ENCODE assay signal across 23 cellular contexts in the genomic region with DNA sequence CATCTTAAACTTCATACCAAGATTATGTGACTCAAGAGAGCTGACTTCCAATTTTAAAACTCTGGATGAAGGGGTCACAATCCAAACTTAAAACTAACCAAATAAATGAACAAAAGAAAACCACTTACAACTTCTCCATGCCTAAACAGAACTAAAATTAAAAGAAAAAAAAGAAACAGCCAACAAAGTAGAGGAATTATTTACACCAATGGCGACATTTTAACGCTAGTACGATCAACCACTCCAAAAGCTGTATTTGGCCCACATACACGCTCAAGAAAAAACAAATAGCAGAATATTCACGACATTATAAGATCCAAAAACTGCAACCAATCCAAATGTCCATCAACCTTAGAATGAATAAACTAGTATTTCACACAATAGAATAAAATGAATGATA. TPM values are rescaled to one million over a fixed set of nuclear protein-coding genes. Genes with fewer than 3 reads are reported as not detected.
A peak's percentile ranks its signal among the peaks of the same experiment; 100 is the strongest.
DNase-seq lines count a peak whose midpoint lies in the region; ATAC-seq, FAIRE-seq and TF ChIP-seq lines count a peak whose summit lies in the region.
"Had no signal": no experiment of that assay in that cellular context is flagged by ENCODE, and none has a peak within 500 bp of the region (broad histone marks: within the 10 kb centered on the region; RNA-seq: fewer than 3 reads in every experiment).

No MANE protein-coding gene starts in this region.

- H2BK5ac ChIP-seq in H9 (ENCODE audit: insufficient read length, low read length), result no peak overlapping the region

- no peak for FAIRE-seq in astrocyte (lab: Jason Lieb, UNC)
- FAIRE-seq: A549 had no signal

- in situ Hi-C loops in transverse colon (cut with MboI; ENCODE audit: low pct_ligation_motif_present in 1 of 4, low pct_unique_long_range_greater_than_20kb in 1 of 4, low sequenced_read_pairs in 3 of 4), result no loop called here

- no peak overlapping the region for H2AFZ ChIP-seq in H9 (ENCODE audit: low read length)
- no peak overlapping the region for H2AFZ ChIP-seq in astrocyte (ENCODE audit: low read depth, low read length)

- H3K27ac ChIP-seq in H9 (ENCODE audit: insufficient read length, low read depth, low read length) (no peak overlapping the region), astrocyte (ENCODE audit: low read depth, low read length) (no peak overlapping the region), transverse colon (peak overlapping the region in 3 of 4 donors; percentile 37 to 61 (median 55)), prostate gland (no peak overlapping the region)
- H3K27ac ChIP-seq: A549, RWPE1 had no signal

- H3K9ac ChIP-seq in H9 (ENCODE audit: extremely low read depth, insufficient read length, low read length) (no peak overlapping the region), astrocyte (ENCODE audit: low read length) (no peak overlapping the region)
- H3K9ac ChIP-seq: SK-N-SH had no signal

- H3K4me1 Mint-ChIP-seq in H9, result peaks cover 45 to 60% of the 10 kb centered on the region in 2 experiments
- H3K4me1 Mint-ChIP-seq in astrocyte (ENCODE audit: low read depth, unreplicated experiment), result peaks cover 50% of the 10 kb centered on the region
- peaks cover 67% of the 10 kb centered on the region for H3K4me1 Mint-ChIP-seq in osteocyte (ENCODE audit: unreplicated experiment)
- H3K4me1 Mint-ChIP-seq in activated CD8-positive, alpha-beta T cell treated with anti-CD3 and anti-CD28 coated beads for 36 hours (ENCODE audit: low read depth), result no peaks in the 10 kb centered on the region

- TF ChIP-seq CTCF in H9 (conservative IDR thresholded peaks at IDR 0.05), result no peak
- TF ChIP-seq CTCF in astrocyte (IDR thresholded peaks at IDR 0.05; ENCODE audit: insufficient read depth, low read depth, low read length), result no peak
- no peak for TF ChIP-seq CTCF in osteocyte (IDR thresholded peaks at IDR 0.05)
- no peak for TF ChIP-seq CTCF in transverse colon (IDR thresholded peaks at IDR 0.05)
- TF ChIP-seq CTCF in activated CD8-positive, alpha-beta T cell treated with anti-CD3 and anti-CD28 coated beads for 36 hours (IDR thresholded peaks at IDR 0.05), result no peak
- TF ChIP-seq CTCF in prostate gland (IDR thresholded peaks at IDR 0.05), result no peak

- H3K79me1 ChIP-seq in H9 (ENCODE audit: insufficient read depth, low read depth, low read length, poor library complexity, severe bottlenecking), result peaks cover 8% of the 10 kb centered on the region

- no peak overlapping the region for H2BK20ac ChIP-seq in H9 (ENCODE audit: low read depth, low read length, poor library complexity, severe bottlenecking)

- H3K4me3 Mint-ChIP-seq in H9 (no peak overlapping the region), astrocyte (ENCODE audit: unreplicated experiment) (peak overlapping the region; percentile 29), osteocyte (ENCODE audit: unreplicated experiment) (no peak overlapping the region)
- H3K4me3 Mint-ChIP-seq in activated CD8-positive, alpha-beta T cell treated with anti-CD3 and anti-CD28 coated beads for 36 hours, result no peak overlapping the region
- H3K4me3 Mint-ChIP-seq: CD4-positive, alpha-beta T cell had no signal

- H3K9me3 ChIP-seq in H9 (ENCODE audit: control insufficient read depth, low read depth, low read length), result no peaks in the 10 kb centered on the region
- no peaks in the 10 kb centered on the region for H3K9me3 ChIP-seq in astrocyte (ENCODE audit: insufficient read depth, low read depth, low read length)
- H3K9me3 ChIP-seq in transverse colon, result no peaks in the 10 kb centered on the region
- no peaks in the 10 kb centered on the region for H3K9me3 ChIP-seq in prostate gland
- H3K9me3 ChIP-seq: A549, SK-N-SH had no signal

- H3K4me2 ChIP-seq in H9 (ENCODE audit: insufficient read depth, insufficient read length, low read length) (no peak overlapping the region), astrocyte (ENCODE audit: low read length) (no peak overlapping the region)
- H3K4me2 ChIP-seq: SK-N-SH had no signal

- H3K4ac ChIP-seq in H9 (ENCODE audit: low read depth, low read length), result no peak overlapping the region

- H4K20me1 ChIP-seq in H9 (ENCODE audit: control insufficient read depth, insufficient read depth, insufficient read length) (no peaks in the 10 kb centered on the region), astrocyte (ENCODE audit: insufficient read depth, low read length) (peaks cover 81% of the 10 kb centered on the region)

- no peak overlapping the region for H2AK5ac ChIP-seq in H9 (ENCODE audit: insufficient read length, low read length)

- H3K23me2 ChIP-seq in H9 (ENCODE audit: insufficient read length, low read depth, low read length, poor library complexity, severe bottlenecking), result no peaks in the 10 kb centered on the region

- ATAC-seq in activated CD8-positive, alpha-beta T cell treated with anti-CD3 and anti-CD28 coated beads for 36 hours, result no peak
- ATAC-seq in HG02678 (IDR thresholded peaks at IDR 0.05; ENCODE audit: unreplicated experiment), result no peak
- ATAC-seq: A549 had no signal

- H3K27me3 ChIP-seq in H9 (ENCODE audit: insufficient read depth, low read length), result no peaks in the 10 kb centered on the region
- H3K27me3 ChIP-seq in astrocyte (ENCODE audit: insufficient read depth, low read length), result no peaks in the 10 kb centered on the region
- no peaks in the 10 kb centered on the region for H3K27me3 ChIP-seq in transverse colon
- no peaks in the 10 kb centered on the region for H3K27me3 ChIP-seq in prostate gland (replicated peaks; ENCODE audit: insufficient read depth)

- H3K14ac ChIP-seq in H9 (ENCODE audit: insufficient read depth, low read length), result no peak overlapping the region

- no peak overlapping the region for H3K4me3 ChIP-seq in astrocyte (ENCODE audit: insufficient read depth, low read depth, low read length)
- no peak overlapping the region for H3K4me3 ChIP-seq in transverse colon
- H3K4me3 ChIP-seq in prostate gland, result no peak overlapping the region
- H3K4me3 ChIP-seq: A549 had no signal

- H3T11ph ChIP-seq in H9 (ENCODE audit: low read length), result no peak overlapping the region

- no peak overlapping the region for H3K56ac ChIP-seq in H9 (ENCODE audit: insufficient read length, low read depth, low read length)

- H3K79me2 ChIP-seq in H9 (ENCODE audit: insufficient read depth, low read length) (peaks cover 49% of the 10 kb centered on the region), astrocyte (ENCODE audit: insufficient read depth, low read length) (peaks cover 94% of the 10 kb centered on the region)

- no peak for TF ChIP-seq EP300 in transverse colon (IDR thresholded peaks at IDR 0.05; ENCODE audit: low read depth)

- H2BK12ac ChIP-seq in H9 (ENCODE audit: insufficient read length, low read depth, low read length), result no peak overlapping the region

- H4K8ac ChIP-seq in H9 (replicated peaks; ENCODE audit: insufficient read length, low read depth, low read length), result no peak overlapping the region

- H3K36me3 ChIP-seq in astrocyte (ENCODE audit: insufficient read depth, low read length) (no peaks in the 10 kb centered on the region), transverse colon (no peaks in the 10 kb centered on the region), prostate gland (no peaks in the 10 kb centered on the region)

- no peak overlapping the region for H4K5ac ChIP-seq in H9 (ENCODE audit: insufficient read length, low read depth, low read length)

- TF ChIP-seq POLR2A in transverse colon (IDR thresholded peaks at IDR 0.05), result no peak
- no peak for TF ChIP-seq POLR2A in prostate gland (IDR thresholded peaks at IDR 0.05)

- no peak overlapping the region for H2BK120ac ChIP-seq in H9 (ENCODE audit: low read depth, low read length, poor library complexity, severe bottlenecking)

- H3K36me3 Mint-ChIP-seq in H9 (ENCODE audit: insufficient read depth in 1 of 3, low read depth in 3 of 3) (peaks cover 11 to 18% (median 13%) of the 10 kb centered on the region in 3 experiments), astrocyte (ENCODE audit: low read depth, unreplicated experiment) (peaks cover 6% of the 10 kb centered on the region), osteocyte (ENCODE audit: unreplicated experiment) (peaks cover 8% of the 10 kb centered on the region)
- H3K36me3 Mint-ChIP-seq in activated CD8-positive, alpha-beta T cell treated with anti-CD3 and anti-CD28 coated beads for 36 hours (ENCODE audit: low read depth), result no peaks in the 10 kb centered on the region

- no peak overlapping the region for H4K91ac ChIP-seq in H9 (ENCODE audit: insufficient read length, low read depth, low read length)

- intact Hi-C loops in transverse colon (cut with DNase I; ENCODE audit: low total_unique reads) (no loop called here), prostate gland (cut with DNase I) (no loop called here)
- intact Hi-C loops in activated CD8-positive, alpha-beta T cell treated with anti-CD3 and anti-CD28 coated beads for 36 hours (cut with micrococcal nuclease), result no loop called here

- H3K23ac ChIP-seq in H9 (ENCODE audit: insufficient read length, low read depth, low read length), result no peak overlapping the region

- DNase-seq in H9 (no peak), astrocyte (ENCODE audit: low read depth) (no peak), osteocyte (ENCODE audit: extremely low spot score, unreplicated experiment) (no peak), transverse colon (no peak), prostate gland (ENCODE audit: low spot score) (no peak)
- no peak for DNase-seq in activated CD8-positive, alpha-beta T cell treated with anti-CD3 and anti-CD28 coated beads for 36 hours
- DNase-seq: CD4-positive, alpha-beta T cell; COR-L47; DMS 273 treated with DMSO at 0.1 percent for 48 hours; DMS79 treated with DMSO at 0.1 percent for 48 hours; H7; KBM-7; NCI-H1092; NCI-H1436 treated with DMSO at 0.1 percent for 48 hours; NCI-H1930; NCI-H226; NCI-H510A treated with DMSO at 0.1 percent for 48 hours; NCI-H748 treated with DMSO at 0.1 percent for 48 hours; SHP77 treated with DMSO at 0.1 percent for 48 hours; SK-N-SH had no signal

- CTCF ChIA-PET in activated CD8-positive, alpha-beta T cell treated with anti-CD3 and anti-CD28 coated beads for 36 hours (lab: Charles Lee), result no interaction called here

- WGBS in H9 (ENCODE audit: extremely low coverage, insufficient read length, low lambda C conversion rate), result no CpG with 5 or more reads among the region's 5 CpGs
- 81 to 84% methylated on average over 5 of the region's 5 CpGs for WGBS in transverse colon (ENCODE audit: low coverage in 1 of 2), 2 donors
- WGBS in prostate gland, result 87% methylated on average over 5 of the region's 5 CpGs

- H2BK15ac ChIP-seq in H9 (ENCODE audit: low read depth, low read length), result no peak overlapping the region

- peak overlapping the region in 2 of 3 experiments; percentile 12 to 48; a peak in 5 of 7 replicates for H3K27ac Mint-ChIP-seq in H9
- H3K27ac Mint-ChIP-seq in astrocyte (ENCODE audit: unreplicated experiment), result peak overlapping the region; percentile 36
- peak overlapping the region; percentile 67 for H3K27ac Mint-ChIP-seq in osteocyte (ENCODE audit: unreplicated experiment)
- H3K27ac Mint-ChIP-seq in activated CD8-positive, alpha-beta T cell treated with anti-CD3 and anti-CD28 coated beads for 36 hours, result no peak overlapping the region
- H3K27ac Mint-ChIP-seq: CD4-positive, alpha-beta T cell had no signal

- POLR2A ChIA-PET in activated CD8-positive, alpha-beta T cell treated with anti-CD3 and anti-CD28 coated beads for 36 hours (lab: Charles Lee), result interaction anchor here (0.6 to 0.7 kb wide), 2 partner anchors 15 to 424 kb away, joined by 3 to 4 read pairs; no protein-coding TSS in a partner anchor

- peaks cover 0 to 6% of the 10 kb centered on the region in 2 experiments; a peak in 2 of 5 replicates for H3K9me3 Mint-ChIP-seq in H9
- no peaks in the 10 kb centered on the region for H3K9me3 Mint-ChIP-seq in astrocyte (ENCODE audit: unreplicated experiment)
- H3K9me3 Mint-ChIP-seq in osteocyte (ENCODE audit: unreplicated experiment), result peaks cover 3% of the 10 kb centered on the region
- H3K9me3 Mint-ChIP-seq in activated CD8-positive, alpha-beta T cell treated with anti-CD3 and anti-CD28 coated beads for 36 hours, result no peaks in the 10 kb centered on the region
- H3K9me3 Mint-ChIP-seq: CD4-positive, alpha-beta T cell had no signal

- no peak overlapping the region for H3K18ac ChIP-seq in H9 (ENCODE audit: insufficient read length, low read depth, low read length)

- H3K4me1 ChIP-seq in H9 (ENCODE audit: insufficient read depth, low read length) (peaks cover 2% of the 10 kb centered on the region; the same call in 1 of the 2 replicates), astrocyte (ENCODE audit: insufficient read depth, low read length) (no peaks in the 10 kb centered on the region), transverse colon (peaks cover 0 to 20% (median 6%) of the 10 kb centered on the region in 4 donors), prostate gland (replicated peaks) (no peaks in the 10 kb centered on the region)

- no peaks in the 10 kb centered on the region for H3K27me3 Mint-ChIP-seq in H9 (ENCODE audit: low read depth)
- no peaks in the 10 kb centered on the region for H3K27me3 Mint-ChIP-seq in astrocyte (ENCODE audit: low read depth, unreplicated experiment)
- no peaks in the 10 kb centered on the region for H3K27me3 Mint-ChIP-seq in osteocyte (ENCODE audit: unreplicated experiment)
- no peaks in the 10 kb centered on the region for H3K27me3 Mint-ChIP-seq in activated CD8-positive, alpha-beta T cell treated with anti-CD3 and anti-CD28 coated beads for 36 hours

RNA-seq across cellular contexts. Expression of gene ENAH, which starts 42.4 kb away (rescaled TPM):
- total RNA-seq in H9 (2021), result 284 and 285 TPM in 2 replicates
- 749 and 829 TPM in 2 replicates for total RNA-seq in astrocyte
- 232 and 233 TPM in 2 replicates for total RNA-seq in osteocyte
- total RNA-seq in transverse colon, result 100 to 1,000 TPM in 1 of 4 donors, 10 to 100 TPM in 3; 14.7 to 140 (median 33.9) TPM
- under 1 TPM; 0.51 to 0.65 TPM for total RNA-seq in activated CD8-positive, alpha-beta T cell treated with anti-CD3 and anti-CD28 coated beads for 36 hours
- 10 to 100 TPM; 36.4 to 93.6 TPM for total RNA-seq in prostate gland
- total RNA-seq: CD4-positive, alpha-beta T cell had no signal

Comparison
In these comparisons a context has a peak if more than half of its experiments do, and no peak if none do; other contexts are left out.
1. H3K27ac ChIP-seq: peak in transverse colon (3 of 4); none in H9 (single experiment), astrocyte (single experiment) and prostate gland (0 of 2).
2. RNA of gene ENAH, which starts 42.4 kb away (total RNA-seq): 749 to 829 TPM in astrocyte, 284 to 285 TPM in H9, 232 to 233 TPM in osteocyte, 36.4 to 93.6 TPM in prostate gland and 14.7 to 140 TPM in transverse colon; 0.51 to 0.65 TPM in activated CD8-positive, alpha-beta T cell treated with anti-CD3 and anti-CD28 coated beads for 36 hours; every median in the first group is over 4 times any median in the second.